11 cellular contexts compared by ENCODE assay signal in the genomic region with DNA sequence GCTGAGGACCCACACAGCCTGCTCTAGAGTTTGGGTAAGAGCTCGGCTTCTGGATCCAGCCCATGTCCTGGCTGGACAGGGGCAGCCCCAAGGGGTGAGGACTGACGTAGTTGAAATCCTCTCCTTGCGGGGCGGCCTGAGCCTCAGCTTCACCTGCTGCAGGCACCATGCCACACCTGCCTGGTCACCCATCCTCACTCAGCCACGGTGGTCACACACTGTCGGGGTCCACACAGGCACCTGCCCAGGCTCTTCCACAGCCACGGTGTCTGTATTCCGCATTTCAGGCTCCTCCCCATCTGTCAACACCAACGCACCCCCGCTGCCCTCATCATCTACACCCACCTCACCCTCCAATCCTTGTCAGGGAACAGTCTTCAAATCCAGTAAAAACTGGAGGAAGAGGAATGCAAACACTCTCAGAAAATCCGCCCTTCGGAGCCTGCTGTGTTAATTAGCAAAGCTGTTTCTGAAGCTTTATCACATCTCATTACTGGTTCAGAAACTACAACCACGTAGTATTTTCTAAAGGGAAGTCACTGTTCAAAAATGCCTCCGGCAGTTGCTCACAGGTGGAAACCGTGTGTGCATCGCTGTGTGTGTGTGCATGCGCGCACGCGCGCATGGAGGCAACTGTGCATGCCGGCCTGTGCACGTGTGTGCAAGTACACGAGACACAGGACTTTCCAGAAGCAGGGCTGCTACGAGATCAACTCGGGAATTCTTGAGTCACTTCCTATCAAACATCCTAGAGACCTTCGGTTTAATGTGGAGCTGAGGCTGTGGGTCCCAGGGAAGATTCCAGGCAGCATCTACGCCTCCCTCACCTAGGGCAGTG. TPM values are rescaled to one million over a fixed set of nuclear protein-coding genes. Genes with fewer than 3 reads are reported as not detected.
DNase-seq lines count a peak whose midpoint lies in the region; ATAC-seq and TF ChIP-seq lines count a peak whose summit lies in the region.
"Had no signal": no experiment of that assay in that cellular context is flagged by ENCODE, and none has a peak within 500 bp of the region (broad histone marks: within the 10 kb centered on the region; RNA-seq: fewer than 3 reads in every experiment).

No MANE protein-coding gene starts in this region.

- no peaks in the 10 kb centered on the region for H3K4me1 ChIP-seq in lower lobe of right lung
- H3K4me1 ChIP-seq: esophagus squamous epithelium had no signal

- CTCF ChIA-PET in activated naive CD4-positive, alpha-beta T cell treated with anti-CD3 and anti-CD28 coated beads for 36 hours (lab: Charles Lee) = no interaction called here

- no peak overlapping the region for H3K4me3 ChIP-seq in lower lobe of right lung
- H3K4me3 ChIP-seq: esophagus squamous epithelium had no signal

- peak overlapping the region; percentile 46 for H3K27ac Mint-ChIP-seq in activated naive CD4-positive, alpha-beta T cell treated with anti-CD3 and anti-CD28 coated beads for 36 hours
- H3K27ac Mint-ChIP-seq in activated naive CD8-positive, alpha-beta T cell = peak overlapping the region; percentile 88
- no peak overlapping the region for H3K27ac Mint-ChIP-seq in progenitor cell of endocrine pancreas

- no peak for DNase-seq in activated naive CD4-positive, alpha-beta T cell treated with anti-CD3 and anti-CD28 coated beads for 36 hours
- no peak for DNase-seq in activated naive CD4-positive, alpha-beta T cell treated with anti-CD3 and anti-CD28 coated beads, Interleukin-2, amount 50 U/mL, for 16 hours
- peak; percentile 38 for DNase-seq in lower lobe of right lung
- DNase-seq in stimulated activated CD8-positive, alpha-beta memory T cell treated with anti-CD3 and anti-CD28 coated beads, Interleukin-4, amount 100 ng/mL, for 48 hours = peak; percentile 19
- DNase-seq in 8988T = no peak
- no peak for DNase-seq in progenitor cell of endocrine pancreas (ENCODE audit: low spot score, unreplicated experiment)
- DNase-seq: DMS 273 treated with DMSO at 0.1 percent for 48 hours, esophagus squamous epithelium, NCI-H446 treated with DMSO at 0.1 percent for 48 hours had no signal

- no peak overlapping the region for H3K27ac ChIP-seq in lower lobe of right lung
- H3K27ac ChIP-seq: esophagus squamous epithelium had no signal

- peaks cover 27% of the 10 kb centered on the region for H3K36me3 Mint-ChIP-seq in activated naive CD4-positive, alpha-beta T cell treated with anti-CD3 and anti-CD28 coated beads for 36 hours (ENCODE audit: low read depth)
- H3K36me3 Mint-ChIP-seq in activated naive CD8-positive, alpha-beta T cell = peaks cover 8% of the 10 kb centered on the region
- H3K36me3 Mint-ChIP-seq in progenitor cell of endocrine pancreas (ENCODE audit: insufficient read depth) = peaks cover 47% of the 10 kb centered on the region

- ATAC-seq in lower lobe of right lung (no peak), HG02610 (IDR thresholded peaks at IDR 0.05; ENCODE audit: unreplicated experiment) (no peak)

- TF ChIP-seq CTCF in lower lobe of right lung (IDR thresholded peaks at IDR 0.05) (no peak), progenitor cell of endocrine pancreas (IDR thresholded peaks at IDR 0.05; ENCODE audit: unreplicated experiment) (no peak)

- intact Hi-C loops in activated naive CD4-positive, alpha-beta T cell treated with anti-CD3 and anti-CD28 coated beads for 36 hours (cut with micrococcal nuclease) = loop anchor here (2.0 kb wide), 1 partner anchor 38 kb away; a partner anchor contains a TSS
- intact Hi-C loops in lower lobe of right lung (cut with DNase I) = no loop called here

- no peaks in the 10 kb centered on the region for H3K9me3 Mint-ChIP-seq in activated naive CD4-positive, alpha-beta T cell treated with anti-CD3 and anti-CD28 coated beads for 36 hours
- H3K9me3 Mint-ChIP-seq in activated naive CD8-positive, alpha-beta T cell (ENCODE audit: low read depth) = no peaks in the 10 kb centered on the region
- H3K9me3 Mint-ChIP-seq in progenitor cell of endocrine pancreas (ENCODE audit: low read depth) = peaks cover 7% of the 10 kb centered on the region

- peaks cover 27% of the 10 kb centered on the region for H3K4me1 Mint-ChIP-seq in activated naive CD4-positive, alpha-beta T cell treated with anti-CD3 and anti-CD28 coated beads for 36 hours (ENCODE audit: low read depth)
- H3K4me1 Mint-ChIP-seq in activated naive CD8-positive, alpha-beta T cell (ENCODE audit: low read depth) = peaks cover 38% of the 10 kb centered on the region
- no peaks in the 10 kb centered on the region for H3K4me1 Mint-ChIP-seq in progenitor cell of endocrine pancreas (ENCODE audit: low read depth)

- no peaks in the 10 kb centered on the region for H3K9me3 ChIP-seq in lower lobe of right lung
- H3K9me3 ChIP-seq: esophagus squamous epithelium had no signal

- H3K4me3 Mint-ChIP-seq in activated naive CD4-positive, alpha-beta T cell treated with anti-CD3 and anti-CD28 coated beads for 36 hours = no peak overlapping the region
- peak overlapping the region; percentile 14 for H3K4me3 Mint-ChIP-seq in activated naive CD8-positive, alpha-beta T cell
- no peak overlapping the region for H3K4me3 Mint-ChIP-seq in progenitor cell of endocrine pancreas (ENCODE audit: low read depth)

- no peaks in the 10 kb centered on the region for H3K27me3 ChIP-seq in lower lobe of right lung (ENCODE audit: low read depth)
- H3K27me3 ChIP-seq: esophagus squamous epithelium had no signal

- peaks cover 36% of the 10 kb centered on the region for H3K36me3 ChIP-seq in lower lobe of right lung

- H3K27me3 Mint-ChIP-seq in activated naive CD4-positive, alpha-beta T cell treated with anti-CD3 and anti-CD28 coated beads for 36 hours (ENCODE audit: low read depth) = no peaks in the 10 kb centered on the region
- H3K27me3 Mint-ChIP-seq in activated naive CD8-positive, alpha-beta T cell = no peaks in the 10 kb centered on the region
- no peaks in the 10 kb centered on the region for H3K27me3 Mint-ChIP-seq in progenitor cell of endocrine pancreas

RNA-seq across cellular contexts. Expression of a gene that starts 38.2 kb away (rescaled TPM):
- total RNA-seq in activated naive CD4-positive, alpha-beta T cell treated with anti-CD3 and anti-CD28 coated beads for 36 hours = 10 to 100 TPM; 26.0 to 26.8 TPM
- total RNA-seq in lower lobe of right lung = 54.2 TPM
- 31.0 and 31.6 TPM in 2 replicates for total RNA-seq in progenitor cell of endocrine pancreas

RNA-seq across cellular contexts. Expression of a gene that starts 51.2 kb away (rescaled TPM):
- total RNA-seq in activated naive CD4-positive, alpha-beta T cell treated with anti-CD3 and anti-CD28 coated beads for 36 hours = 10 to 100 TPM; 14.2 to 14.8 TPM
- total RNA-seq in lower lobe of right lung (46.6 TPM), progenitor cell of endocrine pancreas (7.0 and 8.0 TPM in 2 replicates)

Comparison
In these comparisons a context has a peak if more than half of its experiments do, and no peak if none do; other contexts are left out.
1. DNase-seq: peak in lower lobe of right lung (single experiment) and stimulated activated CD8-positive, alpha-beta memory T cell treated with anti-CD3 and anti-CD28 coated beads, Interleukin-4, amount 100 ng/mL, for 48 hours (single experiment); none in activated naive CD4-positive, alpha-beta T cell treated with anti-CD3 and anti-CD28 coated beads for 36 hours (single experiment), activated naive CD4-positive, alpha-beta T cell treated with anti-CD3 and anti-CD28 coated beads, Interleukin-2, amount 50 U/mL, for 16 hours (single experiment), 8988T (single experiment) and progenitor cell of endocrine pancreas (single experiment).